ENCODE assay signal across 8 cellular contexts in genomic region chr20:3210346-3210745, GRCh38. TPM values are rescaled to one million over a fixed set of nuclear protein-coding genes. Genes with fewer than 3 reads are reported as not detected.
A peak's percentile ranks its signal among the peaks of the same experiment; 100 is the strongest.
DNase-seq lines count a peak whose midpoint lies in the region; ATAC-seq and TF ChIP-seq lines count a peak whose summit lies in the region.

No MANE protein-coding gene starts in this region.

- TF ChIP-seq CTCF in GM12865 (IDR thresholded peaks at IDR 0.05; ENCODE audit: insufficient read depth, low read depth, low read length, missing control alignments) (no peak), fibroblast of mammary gland (conservative IDR thresholded peaks at IDR 0.05; ENCODE audit: control insufficient read depth, insufficient read depth, low read depth, low read length) (no peak), psoas muscle (IDR thresholded peaks at IDR 0.05) (no peak)

- DNase-seq in GM12865 (ENCODE audit: low read depth) (no peak), SJSA1 (ENCODE audit: low read depth in 1 of 2, low spot score in 2 of 2) (no peak), fibroblast of mammary gland (ENCODE audit: low read depth) (no peak), psoas muscle (no peak), hippocampal formation (lab: John Stamatoyannopoulos, UW) (no peak), NCI-H345 treated with DMSO at 0.1 percent for 48 hours (lab: John Stamatoyannopoulos, UW; ENCODE audit: unreplicated experiment) (no peak), NCI-H1417 treated with DMSO at 0.1 percent for 48 hours (lab: John Stamatoyannopoulos, UW) (no peak)

- intact Hi-C loops in psoas muscle (cut with DNase I): no loop called here

- H3K4me1 ChIP-seq in SJSA1 (replicated peaks) (peaks cover 15% of the 10 kb centered on the region), psoas muscle (peaks cover 9% of the 10 kb centered on the region)

- H3K27ac ChIP-seq in SJSA1 (0 out of 2 replicates have a peak overlapping the region, but pooled peaks have one; percentile 88), psoas muscle (peak overlapping the region; percentile 84)

- H3K36me3 ChIP-seq in SJSA1 (peaks cover 32% of the 10 kb centered on the region), psoas muscle (ENCODE audit: insufficient read depth in 1 of 2, low read depth in 1 of 2) (peaks cover 3 to 25% of the 10 kb centered on the region in 2 donors)

- H3K27me3 ChIP-seq in SJSA1 (replicated peaks) (no peaks in the 10 kb centered on the region), psoas muscle (ENCODE audit: insufficient read depth in 3 of 3, low read length in 2 of 3) (peaks cover 0 to 2% (median 0%) of the 10 kb centered on the region in 3 donors)

- H3K4me3 ChIP-seq in GM12865 (ENCODE audit: low read depth, low read length): peak overlapping the region; percentile 73
- H3K4me3 ChIP-seq in SJSA1: peak overlapping the region; percentile 92
- H3K4me3 ChIP-seq in fibroblast of mammary gland (ENCODE audit: control insufficient read depth, low read depth, low read length): peak overlapping the region; percentile 94
- peak overlapping the region; percentile 97 for H3K4me3 ChIP-seq in psoas muscle

- WGBS in psoas muscle, 3 donors: 65 to 77% (median 68%) methylated on average over 2 of the region's 2 CpGs

- H3K9me3 ChIP-seq in SJSA1 (replicated peaks) (no peaks in the 10 kb centered on the region), psoas muscle (no peaks in the 10 kb centered on the region)

- ATAC-seq in psoas muscle (no peak), GM19467 (IDR thresholded peaks at IDR 0.05; ENCODE audit: unreplicated experiment) (no peak)

RNA-seq across cellular contexts. Expression of gene ITPA, which starts 1.0 kb away (rescaled TPM):
- 59.3 and 78.0 TPM in 2 replicates for total RNA-seq in SJSA1 (2014; rRNA removed; shearing (Covaris generic))
- 10 to 100 TPM; 19.6 to 26.0 (median 23.9) TPM for total RNA-seq in psoas muscle
- polyA plus RNA-seq in psoas muscle: 10 to 100 TPM; 28.4 to 83.9 (median 41.0) TPM

RNA-seq across cellular contexts. Expression of gene DDRGK1, which starts 5.9 kb away (rescaled TPM):
- total RNA-seq in SJSA1 (2014; rRNA removed; shearing (Covaris generic)): 28.2 and 29.1 TPM in 2 replicates
- total RNA-seq in psoas muscle: 10 to 100 TPM; 36.6 to 49.7 (median 42.3) TPM
- 10 to 100 TPM; 58.3 to 82.2 (median 71.7) TPM for polyA plus RNA-seq in psoas muscle

RNA-seq across cellular contexts. Expression of gene SLC4A11, which starts 28.6 kb away (rescaled TPM):
- 0.24 TPM in 1 of 2 replicates, not detected in the other for total RNA-seq in SJSA1 (2014; rRNA removed; shearing (Covaris generic))
- total RNA-seq in psoas muscle: 1 to 10 TPM in 1 of 4 donors, under 1 TPM in 3; 0.44 to 1.4 (median 0.66) TPM
- under 1 TPM; 0.10 to 0.39 (median 0.23) TPM for polyA plus RNA-seq in psoas muscle

RNA-seq across cellular contexts. Expression of gene LZTS3, which starts 37.0 kb away (rescaled TPM):
- total RNA-seq in SJSA1 (2014; rRNA removed; shearing (Covaris generic)): 3.9 and 6.1 TPM in 2 replicates
- 10 to 100 TPM in 1 of 4 donors, 1 to 10 TPM in 3; 5.8 to 10.5 (median 7.5) TPM for total RNA-seq in psoas muscle
- polyA plus RNA-seq in psoas muscle: 10 to 100 TPM in 1 of 3 donors, 1 to 10 TPM in 2; 4.1 to 13.7 (median 8.0) TPM

RNA-seq across cellular contexts. Expression of gene FASTKD5, which starts 50.7 kb away (rescaled TPM):
- 15.5 and 26.3 TPM in 2 replicates for total RNA-seq in SJSA1 (2014; rRNA removed; shearing (Covaris generic))
- 10 to 100 TPM; 22.4 to 45.9 (median 26.4) TPM for total RNA-seq in psoas muscle
- 10 to 100 TPM; 30.9 to 91.1 (median 35.5) TPM for polyA plus RNA-seq in psoas muscle
